1 cellular context compared by ENCODE assay signal in the genomic region with DNA sequence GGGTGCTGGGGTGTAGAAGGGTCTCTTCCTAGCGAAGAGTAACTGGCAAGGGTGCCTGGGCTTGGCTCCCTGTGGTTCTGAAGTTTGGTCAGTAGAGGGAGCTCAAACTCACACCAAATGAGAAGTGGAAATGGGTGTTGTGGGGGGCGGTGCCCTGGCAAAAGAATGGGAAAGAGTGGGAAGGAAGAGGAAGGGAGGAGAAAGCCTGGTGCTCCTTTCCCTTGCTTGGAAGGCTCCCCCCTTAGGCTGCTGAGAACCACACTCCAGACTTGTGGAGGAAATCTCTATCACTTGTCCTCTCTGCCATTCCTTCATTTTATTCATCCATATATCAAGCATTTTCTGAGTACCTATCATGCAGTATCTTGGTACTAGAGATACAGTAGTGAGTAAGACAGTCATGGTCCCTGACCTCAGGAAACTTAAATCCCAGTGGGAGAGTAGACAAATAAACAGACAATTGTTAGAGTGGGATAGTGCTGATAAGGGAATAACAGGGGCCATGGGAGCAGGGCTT.
TF ChIP-seq lines count a peak whose summit lies in the region.

No MANE protein-coding gene starts in this region.

TF ChIP-seq in HepG2, 621 proteins besides CTCF, POLR2A, EP300 and RAD21 (continued from another document):
- TF ChIP-seq, protein P1, sequence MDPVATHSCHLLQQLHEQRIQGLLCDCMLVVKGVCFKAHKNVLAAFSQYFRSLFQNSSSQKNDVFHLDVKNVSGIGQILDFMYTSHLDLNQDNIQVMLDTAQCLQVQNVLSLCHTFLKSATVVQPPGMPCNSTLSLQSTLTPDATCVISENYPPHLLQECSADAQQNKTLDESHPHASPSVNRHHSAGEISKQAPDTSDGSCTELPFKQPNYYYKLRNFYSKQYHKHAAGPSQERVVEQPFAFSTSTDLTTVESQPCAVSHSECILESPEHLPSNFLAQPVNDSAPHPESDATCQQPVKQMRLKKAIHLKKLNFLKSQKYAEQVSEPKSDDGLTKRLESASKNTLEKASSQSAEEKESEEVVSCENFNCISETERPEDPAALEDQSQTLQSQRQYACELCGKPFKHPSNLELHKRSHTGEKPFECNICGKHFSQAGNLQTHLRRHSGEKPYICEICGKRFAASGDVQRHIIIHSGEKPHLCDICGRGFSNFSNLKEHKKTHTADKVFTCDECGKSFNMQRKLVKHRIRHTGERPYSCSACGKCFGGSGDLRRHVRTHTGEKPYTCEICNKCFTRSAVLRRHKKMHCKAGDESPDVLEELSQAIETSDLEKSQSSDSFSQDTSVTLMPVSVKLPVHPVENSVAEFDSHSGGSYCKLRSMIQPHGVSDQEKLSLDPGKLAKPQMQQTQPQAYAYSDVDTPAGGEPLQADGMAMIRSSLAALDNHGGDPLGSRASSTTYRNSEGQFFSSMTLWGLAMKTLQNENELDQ (CRISPR knock-in tag; IDR thresholded peaks at IDR 0.05; ENCODE audit: borderline replicate concordance): no peak
- no peak for TF ChIP-seq PCBP1 (IDR thresholded peaks at IDR 0.05; ENCODE audit: borderline replicate concordance, low read depth, low read length)
- TF ChIP-seq, protein P2, sequence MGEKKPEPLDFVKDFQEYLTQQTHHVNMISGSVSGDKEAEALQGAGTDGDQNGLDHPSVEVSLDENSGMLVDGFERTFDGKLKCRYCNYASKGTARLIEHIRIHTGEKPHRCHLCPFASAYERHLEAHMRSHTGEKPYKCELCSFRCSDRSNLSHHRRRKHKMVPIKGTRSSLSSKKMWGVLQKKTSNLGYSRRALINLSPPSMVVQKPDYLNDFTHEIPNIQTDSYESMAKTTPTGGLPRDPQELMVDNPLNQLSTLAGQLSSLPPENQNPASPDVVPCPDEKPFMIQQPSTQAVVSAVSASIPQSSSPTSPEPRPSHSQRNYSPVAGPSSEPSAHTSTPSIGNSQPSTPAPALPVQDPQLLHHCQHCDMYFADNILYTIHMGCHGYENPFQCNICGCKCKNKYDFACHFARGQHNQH (CRISPR knock-in tag; IDR thresholded peaks at IDR 0.05): 0 out of 2 replicates have a peak, but pooled peaks have one; percentile 32
- TF ChIP-seq MZF1 (CRISPR knock-in tag; IDR thresholded peaks at IDR 0.05; ENCODE audit: borderline replicate concordance): no peak
- TF ChIP-seq SIX1 (CRISPR knock-in tag; IDR thresholded peaks at IDR 0.05; ENCODE audit: borderline replicate concordance): no peak
- TF ChIP-seq ZNF432 (CRISPR knock-in tag; IDR thresholded peaks at IDR 0.05; ENCODE audit: borderline replicate concordance): no peak
- no peak for TF ChIP-seq HOXD1 (CRISPR knock-in tag; IDR thresholded peaks at IDR 0.05)
- TF ChIP-seq KAT8 (CRISPR knock-in tag; IDR thresholded peaks at IDR 0.05): no peak
- TF ChIP-seq GPN1 (CRISPR knock-in tag; IDR thresholded peaks at IDR 0.05; ENCODE audit: borderline replicate concordance): no peak
- 0 out of 2 replicates have a peak, but pooled peaks have one; percentile 30 for TF ChIP-seq IRF2 (CRISPR knock-in tag; IDR thresholded peaks at IDR 0.05)
- no peak for TF ChIP-seq ZNF468 (CRISPR knock-in tag; IDR thresholded peaks at IDR 0.05)
- 0 out of 2 replicates have a peak, but pooled peaks have one; percentile 20 for TF ChIP-seq GATAD2A (CRISPR knock-in tag; IDR thresholded peaks at IDR 0.05)
- TF ChIP-seq SAP130 (CRISPR knock-in tag; IDR thresholded peaks at IDR 0.05; ENCODE audit: low read depth): peak; percentile 59
- no peak for TF ChIP-seq SKI (IDR thresholded peaks at IDR 0.05; ENCODE audit: partially characterized antibody)
- TF ChIP-seq PRMT3 (CRISPR knock-in tag; IDR thresholded peaks at IDR 0.05; ENCODE audit: borderline replicate concordance, low read depth): no peak
- TF ChIP-seq, protein P3, sequence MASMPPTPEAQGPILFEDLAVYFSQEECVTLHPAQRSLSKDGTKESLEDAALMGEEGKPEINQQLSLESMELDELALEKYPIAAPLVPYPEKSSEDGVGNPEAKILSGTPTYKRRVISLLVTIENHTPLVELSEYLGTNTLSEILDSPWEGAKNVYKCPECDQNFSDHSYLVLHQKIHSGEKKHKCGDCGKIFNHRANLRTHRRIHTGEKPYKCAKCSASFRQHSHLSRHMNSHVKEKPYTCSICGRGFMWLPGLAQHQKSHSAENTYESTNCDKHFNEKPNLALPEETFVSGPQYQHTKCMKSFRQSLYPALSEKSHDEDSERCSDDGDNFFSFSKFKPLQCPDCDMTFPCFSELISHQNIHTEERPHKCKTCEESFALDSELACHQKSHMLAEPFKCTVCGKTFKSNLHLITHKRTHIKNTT (CRISPR knock-in tag; IDR thresholded peaks at IDR 0.05): no peak
- TF ChIP-seq XRCC5 (optimal IDR thresholded peaks at IDR 0.05; ENCODE audit: low read length): peak; percentile 49
- TF ChIP-seq MYNN (CRISPR knock-in tag; IDR thresholded peaks at IDR 0.05; ENCODE audit: low read depth): no peak
- 0 out of 2 replicates have a peak, but pooled peaks have one; percentile 40 for TF ChIP-seq HOXA5 (CRISPR knock-in tag; IDR thresholded peaks at IDR 0.05)
- no peak for TF ChIP-seq ISL2 (CRISPR knock-in tag; IDR thresholded peaks at IDR 0.05)
- TF ChIP-seq SUZ12 (IDR thresholded peaks at IDR 0.05; ENCODE audit: low read depth, low read length): no peak
- 0 out of 2 replicates have a peak, but pooled peaks have one; percentile 31 for TF ChIP-seq SALL1 (CRISPR knock-in tag; IDR thresholded peaks at IDR 0.05)
- TF ChIP-seq, protein P4, sequence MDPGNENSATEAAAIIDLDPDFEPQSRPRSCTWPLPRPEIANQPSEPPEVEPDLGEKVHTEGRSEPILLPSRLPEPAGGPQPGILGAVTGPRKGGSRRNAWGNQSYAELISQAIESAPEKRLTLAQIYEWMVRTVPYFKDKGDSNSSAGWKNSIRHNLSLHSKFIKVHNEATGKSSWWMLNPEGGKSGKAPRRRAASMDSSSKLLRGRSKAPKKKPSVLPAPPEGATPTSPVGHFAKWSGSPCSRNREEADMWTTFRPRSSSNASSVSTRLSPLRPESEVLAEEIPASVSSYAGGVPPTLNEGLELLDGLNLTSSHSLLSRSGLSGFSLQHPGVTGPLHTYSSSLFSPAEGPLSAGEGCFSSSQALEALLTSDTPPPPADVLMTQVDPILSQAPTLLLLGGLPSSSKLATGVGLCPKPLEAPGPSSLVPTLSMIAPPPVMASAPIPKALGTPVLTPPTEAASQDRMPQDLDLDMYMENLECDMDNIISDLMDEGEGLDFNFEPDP (CRISPR knock-in tag; conservative IDR thresholded peaks at IDR 0.05): no peak
- no peak for TF ChIP-seq ZNF670 (CRISPR knock-in tag; IDR thresholded peaks at IDR 0.05; ENCODE audit: borderline replicate concordance)
- no peak for TF ChIP-seq LCORL (IDR thresholded peaks at IDR 0.05)
- peak; percentile 48; the same call in 1 of the 2 replicates for TF ChIP-seq LCORL (CRISPR knock-in tag; IDR thresholded peaks at IDR 0.05)
- no peak for TF ChIP-seq SALL2 (CRISPR knock-in tag; IDR thresholded peaks at IDR 0.05)
- TF ChIP-seq, protein P5, sequence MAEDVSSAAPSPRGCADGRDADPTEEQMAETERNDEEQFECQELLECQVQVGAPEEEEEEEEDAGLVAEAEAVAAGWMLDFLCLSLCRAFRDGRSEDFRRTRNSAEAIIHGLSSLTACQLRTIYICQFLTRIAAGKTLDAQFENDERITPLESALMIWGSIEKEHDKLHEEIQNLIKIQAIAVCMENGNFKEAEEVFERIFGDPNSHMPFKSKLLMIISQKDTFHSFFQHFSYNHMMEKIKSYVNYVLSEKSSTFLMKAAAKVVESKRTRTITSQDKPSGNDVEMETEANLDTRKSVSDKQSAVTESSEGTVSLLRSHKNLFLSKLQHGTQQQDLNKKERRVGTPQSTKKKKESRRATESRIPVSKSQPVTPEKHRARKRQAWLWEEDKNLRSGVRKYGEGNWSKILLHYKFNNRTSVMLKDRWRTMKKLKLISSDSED (CRISPR knock-in tag; IDR thresholded peaks at IDR 0.05): no peak
- no peak for TF ChIP-seq GABPB1 (CRISPR knock-in tag; IDR thresholded peaks at IDR 0.05)
- no peak for TF ChIP-seq SOX6 (IDR thresholded peaks at IDR 0.05)
- peak; percentile 30; the same call in 1 of the 2 replicates for TF ChIP-seq SOX6 (CRISPR knock-in tag; IDR thresholded peaks at IDR 0.05)
- no peak for TF ChIP-seq ZNF567 (CRISPR knock-in tag; IDR thresholded peaks at IDR 0.05; ENCODE audit: borderline replicate concordance)
- TF ChIP-seq, protein P6, sequence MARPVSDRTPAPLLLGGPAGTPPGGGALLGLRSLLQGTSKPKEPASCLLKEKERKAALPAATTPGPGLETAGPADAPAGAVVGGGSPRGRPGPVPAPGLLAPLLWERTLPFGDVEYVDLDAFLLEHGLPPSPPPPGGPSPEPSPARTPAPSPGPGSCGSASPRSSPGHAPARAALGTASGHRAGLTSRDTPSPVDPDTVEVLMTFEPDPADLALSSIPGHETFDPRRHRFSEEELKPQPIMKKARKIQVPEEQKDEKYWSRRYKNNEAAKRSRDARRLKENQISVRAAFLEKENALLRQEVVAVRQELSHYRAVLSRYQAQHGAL (CRISPR knock-in tag; IDR thresholded peaks at IDR 0.05; ENCODE audit: not compliant biosample characterization): no peak
- no peak for TF ChIP-seq MIER2 (CRISPR knock-in tag; IDR thresholded peaks at IDR 0.05)
- TF ChIP-seq TEAD3 (CRISPR knock-in tag; optimal IDR thresholded peaks at IDR 0.05; ENCODE audit: borderline replicate concordance): peak; percentile 35
TF ChIP-seq in HepG2: peak in this region for 19.
